In the genomic region with DNA sequence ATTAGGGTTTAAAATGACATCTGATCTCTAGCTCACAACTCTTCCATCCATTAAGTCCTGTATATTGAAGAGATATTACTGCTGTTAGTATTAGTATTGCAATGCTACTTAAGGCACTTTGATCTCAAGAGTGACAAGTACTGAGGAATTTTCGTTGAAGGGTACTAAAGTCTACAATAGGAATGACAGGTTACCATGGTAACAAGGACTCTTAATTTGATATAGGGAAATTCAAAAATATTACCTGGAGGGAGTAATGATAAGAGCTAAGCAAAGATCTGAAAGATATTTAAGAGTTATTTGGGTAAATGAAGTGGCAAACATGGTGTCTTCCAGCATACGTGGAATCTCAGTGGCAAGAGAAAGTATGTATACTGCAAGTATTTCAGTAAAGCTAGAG, we compare ENCODE assay signal across 17 cellular contexts.
DNase-seq lines count a peak whose midpoint lies in the region; ATAC-seq, FAIRE-seq and TF ChIP-seq lines count a peak whose summit lies in the region.
"Had no signal": no experiment of that assay in that cellular context is flagged by ENCODE, and none has a peak within 500 bp of the region (broad histone marks: within the 10 kb centered on the region; RNA-seq: fewer than 3 reads in every experiment).

No MANE protein-coding gene starts in this region.

- H2AFZ ChIP-seq in HepG2 (ENCODE audit: low read length) (no peak overlapping the region), GM12878 (ENCODE audit: control insufficient read depth, low read depth, low read length) (no peak overlapping the region)

- 0% methylated on average over 2 of the region's 2 CpGs for WGBS in HepG2 (ENCODE audit: low lambda C conversion rate)
- WGBS in right lobe of liver (ENCODE audit: insufficient coverage, low coverage, low lambda C conversion rate, missing lambda C conversion rate): 48% methylated on average over 2 of the region's 2 CpGs
- WGBS in GM12878 (ENCODE audit: insufficient coverage, insufficient replicate concordance, low lambda C conversion rate, missing lambda C conversion rate): 31% methylated on average over 2 of the region's 2 CpGs

- no peaks in the 10 kb centered on the region for H4K20me1 ChIP-seq in HepG2 (ENCODE audit: insufficient read depth, low read length)
- no peaks in the 10 kb centered on the region for H4K20me1 ChIP-seq in GM12878 (ENCODE audit: control insufficient read depth, insufficient read depth)
- H4K20me1 ChIP-seq: BLaER1 treated with 17β-estradiol and CSF1 and Interleukin-3, amounts not matched to agents 10 nM and 100 nM had no signal

- no TSS peak for BruUV-seq in HepG2 (replicated peaks; lab: Mats Ljungman, UMichigan)
- BruUV-seq in GM12878 (replicated peaks; lab: Mats Ljungman, UMichigan): no TSS peak

- no peak for TF ChIP-seq EP300 in HepG2 (IDR thresholded peaks at IDR 0.05; ENCODE audit: low read depth in 2 of 2, low read length in 2 of 2)
- no peak for TF ChIP-seq EP300 in HepG2 (CRISPR knock-in tag; IDR thresholded peaks at IDR 0.05; ENCODE audit: borderline replicate concordance)
- no peak for TF ChIP-seq EP300 in GM12878 (IDR thresholded peaks at IDR 0.05; ENCODE audit: borderline replicate concordance in 1 of 2, control insufficient read depth in 1 of 2, low read depth in 2 of 2, low read length in 2 of 2)

- TF ChIP-seq POLR2A in HepG2 (IDR thresholded peaks at IDR 0.05; ENCODE audit: insufficient read depth in 1 of 2, low read depth in 2 of 2, low read length in 2 of 2) (no peak), right lobe of liver (IDR thresholded peaks at IDR 0.05) (no peak), GM12878 (IDR thresholded peaks at IDR 0.05; ENCODE audit: low read depth, low read length) (no peak)

- in situ Hi-C loops in HepG2 (cut with HindIII; ENCODE audit: extremely low pct_ligation_motif_present, low pct_unique_long_range_greater_than_20kb) (no loop called here), GM12878 (cut with MboI) (no loop called here)

- H3K9me3 ChIP-seq in HepG2 (ENCODE audit: low read length): no peaks in the 10 kb centered on the region
- no peaks in the 10 kb centered on the region for H3K9me3 ChIP-seq in right lobe of liver
- H3K9me3 ChIP-seq in GM12878 (replicated peaks; ENCODE audit: control insufficient read depth, insufficient read depth, low read length): no peaks in the 10 kb centered on the region
- H3K9me3 ChIP-seq in left lung: no peaks in the 10 kb centered on the region
- no peaks in the 10 kb centered on the region for H3K9me3 ChIP-seq in CD4-positive, alpha-beta memory T cell (ENCODE audit: control insufficient read depth in 1 of 2, low read length in 2 of 2)
- H3K9me3 ChIP-seq: BLaER1 treated with 17β-estradiol and CSF1 and Interleukin-3, amounts not matched to agents 10 nM and 100 nM had no signal

- TF ChIP-seq RAD21 in HepG2 (CRISPR knock-in tag; IDR thresholded peaks at IDR 0.05): no peak
- TF ChIP-seq RAD21 in GM12878 (IDR thresholded peaks at IDR 0.05; ENCODE audit: insufficient read depth, low read depth, low read length): no peak

- ATAC-seq in HepG2 (no peak), right lobe of liver (no peak), GM12878 (no peak), left lung (peak; percentile 30)
- no peak for ATAC-seq in activated T-cell treated with anti-CD3 and anti-CD28 coated beads, Interleukin-2, amount 50 U/mL, for 4 hours

- H3K4me3 Mint-ChIP-seq in activated T-cell treated with anti-CD3 and anti-CD28 coated beads, Interleukin-2, amount 50 U/mL, for 4 hours: no peak overlapping the region
- H3K4me3 Mint-ChIP-seq in CD4-positive, alpha-beta memory T cell: no peak overlapping the region
- H3K4me3 Mint-ChIP-seq: CD4-positive, CD25-positive, alpha-beta regulatory T cell; H9 had no signal

- intact Hi-C loops in HepG2 (cut with micrococcal nuclease; ENCODE audit: unreplicated experiment): no loop called here
- intact Hi-C loops in right lobe of liver (cut with DNase I): no loop called here
- intact Hi-C loops in GM12878 (cut with micrococcal nuclease; ENCODE audit: unreplicated experiment): no loop called here
- intact Hi-C loops in left lung (cut with DNase I): no loop called here
- intact Hi-C loops in CD4-positive, alpha-beta memory T cell (cut with micrococcal nuclease): no loop called here

- H3K27me3 ChIP-seq in HepG2 (ENCODE audit: control insufficient read depth in 1 of 2, insufficient read depth in 2 of 2, low read length in 2 of 2) (no peaks in the 10 kb centered on the region; a peak in 1 of 5 replicates), right lobe of liver (no peaks in the 10 kb centered on the region), GM12878 (replicated peaks in 1 of 2; ENCODE audit: control insufficient read depth in 2 of 2, insufficient read depth in 2 of 2, low read length in 1 of 2) (no peaks in the 10 kb centered on the region), left lung (no peaks in the 10 kb centered on the region)
- no peaks in the 10 kb centered on the region for H3K27me3 ChIP-seq in CD4-positive, alpha-beta memory T cell (ENCODE audit: insufficient read depth, low read length)
- H3K27me3 ChIP-seq: BLaER1 treated with 17β-estradiol and CSF1 and Interleukin-3, amounts not matched to agents 10 nM and 100 nM had no signal

- CTCF ChIA-PET in HepG2 (lab: Yijun Ruan, JAX; ENCODE audit: low intra/inter-chr PET ratio, low total read pairs): no interaction called here
- CTCF ChIA-PET in GM12878 (lab: Yijun Ruan, JAX): no interaction called here
- CTCF ChIA-PET in CD4-positive, alpha-beta memory T cell (lab: Charles Lee; ENCODE audit: partially characterized antibody): no interaction called here

- no peaks in the 10 kb centered on the region for H3K79me2 ChIP-seq in HepG2 (ENCODE audit: insufficient read depth, low read length)
- H3K79me2 ChIP-seq in GM12878 (ENCODE audit: control insufficient read depth, insufficient read depth, low read length): no peaks in the 10 kb centered on the region

- no peaks in the 10 kb centered on the region for H3K9me3 Mint-ChIP-seq in activated T-cell treated with anti-CD3 and anti-CD28 coated beads, Interleukin-2, amount 50 U/mL, for 4 hours
- H3K9me3 Mint-ChIP-seq in CD4-positive, alpha-beta memory T cell: peaks cover 0 to 2% (median 0%) of the 10 kb centered on the region in 8 donors
- H3K9me3 Mint-ChIP-seq: H9 had no signal

- H3K27ac ChIP-seq in HepG2 (ENCODE audit: extremely low read length, insufficient read depth, low read length): no peak overlapping the region
- no peak overlapping the region for H3K27ac ChIP-seq in right lobe of liver
- no peak overlapping the region for H3K27ac ChIP-seq in GM12878 (ENCODE audit: control insufficient read depth, insufficient read depth)
- no peak overlapping the region for H3K27ac ChIP-seq in left lung
- H3K27ac ChIP-seq in CD4-positive, alpha-beta memory T cell (ENCODE audit: low read depth, low read length): no peak overlapping the region
- H3K27ac ChIP-seq: BLaER1 treated with 17β-estradiol and CSF1 and Interleukin-3, amounts not matched to agents 10 nM and 100 nM; HL-60 had no signal

- H3K4me1 Mint-ChIP-seq in activated T-cell treated with anti-CD3 and anti-CD28 coated beads, Interleukin-2, amount 50 U/mL, for 4 hours (ENCODE audit: low read depth): no peaks in the 10 kb centered on the region
- no peaks in the 10 kb centered on the region for H3K4me1 Mint-ChIP-seq in CD4-positive, alpha-beta memory T cell

- RAD21 ChIA-PET in GM12878 (lab: Charles Lee; ENCODE audit: unreplicated experiment): no interaction called here

- H3K4me1 ChIP-seq in HepG2 (ENCODE audit: insufficient read depth, low read length) (peaks cover 5% of the 10 kb centered on the region), right lobe of liver (no peaks in the 10 kb centered on the region), GM12878 (ENCODE audit: control insufficient read depth, insufficient read depth, low read length) (no peaks in the 10 kb centered on the region), left lung (no peaks in the 10 kb centered on the region)
- H3K4me1 ChIP-seq in CD4-positive, alpha-beta memory T cell (ENCODE audit: insufficient read depth, low read length): no peaks in the 10 kb centered on the region
- H3K4me1 ChIP-seq: BLaER1 treated with 17β-estradiol and CSF1 and Interleukin-3, amounts not matched to agents 10 nM and 100 nM had no signal

- no peaks in the 10 kb centered on the region for H3K36me3 Mint-ChIP-seq in activated T-cell treated with anti-CD3 and anti-CD28 coated beads, Interleukin-2, amount 50 U/mL, for 4 hours (ENCODE audit: insufficient read depth)
- H3K36me3 Mint-ChIP-seq in CD4-positive, alpha-beta memory T cell: no peaks in the 10 kb centered on the region
- H3K36me3 Mint-ChIP-seq: CD4-positive, CD25-positive, alpha-beta regulatory T cell had no signal

- peaks cover 2% of the 10 kb centered on the region for H3K27me3 Mint-ChIP-seq in activated T-cell treated with anti-CD3 and anti-CD28 coated beads, Interleukin-2, amount 50 U/mL, for 4 hours (ENCODE audit: low read depth)
- no peaks in the 10 kb centered on the region for H3K27me3 Mint-ChIP-seq in CD4-positive, alpha-beta memory T cell
- H3K27me3 Mint-ChIP-seq: CD4-positive, CD25-positive, alpha-beta regulatory T cell had no signal

- H3K27ac Mint-ChIP-seq in CD4-positive, alpha-beta memory T cell: no peak overlapping the region
- H3K27ac Mint-ChIP-seq: CD4-positive, CD25-positive, alpha-beta regulatory T cell had no signal

- TF ChIP-seq CTCF in HepG2 (CRISPR knock-in tag; IDR thresholded peaks at IDR 0.05) (no peak), right lobe of liver (IDR thresholded peaks at IDR 0.05) (no peak), GM12878 (IDR thresholded peaks at IDR 0.05 in 2 of 3, conservative IDR thresholded peaks at IDR 0.05 in 1 of 3; ENCODE audit: control insufficient read depth in 2 of 3, extremely low read depth in 1 of 3, insufficient read depth in 1 of 3, low read depth in 3 of 3, low read length in 3 of 3) (no peak), left lung (IDR thresholded peaks at IDR 0.05) (no peak)

- POLR2A ChIA-PET in HepG2 (lab: Yijun Ruan, JAX) (no interaction called here), GM12878 (lab: Charles Lee) (interaction anchor here (0.5 kb wide), 1 partner anchor 91 kb away, joined by 3 read pairs; no protein-coding TSS in a partner anchor)
- POLR2A ChIA-PET in CD4-positive, alpha-beta memory T cell (lab: Charles Lee; ENCODE audit: partially characterized antibody): no interaction called here

- H3K36me3 ChIP-seq in HepG2 (replicated peaks in 1 of 2; ENCODE audit: control insufficient read depth in 1 of 2, insufficient read depth in 2 of 2, low read length in 2 of 2): no peaks in the 10 kb centered on the region
- H3K36me3 ChIP-seq in right lobe of liver: no peaks in the 10 kb centered on the region
- H3K36me3 ChIP-seq in GM12878 (ENCODE audit: control insufficient read depth in 2 of 2, insufficient read depth in 2 of 2, low read length in 1 of 2): no peaks in the 10 kb centered on the region
- no peaks in the 10 kb centered on the region for H3K36me3 ChIP-seq in left lung
- no peaks in the 10 kb centered on the region for H3K36me3 ChIP-seq in CD4-positive, alpha-beta memory T cell (ENCODE audit: insufficient read depth, low read length)
- H3K36me3 ChIP-seq: BLaER1 treated with 17β-estradiol and CSF1 and Interleukin-3, amounts not matched to agents 10 nM and 100 nM had no signal

- DNase-seq in HepG2 (ENCODE audit: low spot score): no peak
- no peak for DNase-seq in right lobe of liver
- DNase-seq in GM12878 (ENCODE audit: low read depth, low spot score): no peak
- DNase-seq in left lung: no peak
- no peak for DNase-seq in activated T-cell treated with anti-CD3 and anti-CD28 coated beads, Interleukin-2, amount 50 U/mL, for 4 hours
- DNase-seq in COLO668 (lab: John Stamatoyannopoulos, UW; ENCODE audit: unreplicated experiment): no peak
- DNase-seq in CD4-positive, alpha-beta memory T cell: no peak
- DNase-seq: ACHN; CD4-positive, CD25-positive, alpha-beta regulatory T cell; DMS153; GF-D8; H9; IMR-90; KG1 had no signal

- SMC1A ChIA-PET in GM12878 (lab: Charles Lee; ENCODE audit: uncharacterized antibody, unreplicated experiment): interaction anchor here (1.2 kb wide), 1 partner anchor 9 kb away, joined by 3 read pairs; no protein-coding TSS in a partner anchor

- no peak for FAIRE-seq in HepG2 (lab: Jason Lieb, UNC)
- no peak for FAIRE-seq in GM12878 (lab: Jason Lieb, UNC)
- FAIRE-seq: D721Med had no signal

- H3K4me2 ChIP-seq in HepG2 (ENCODE audit: low read depth, low read length) (no peak overlapping the region), GM12878 (ENCODE audit: control insufficient read depth, insufficient read depth) (no peak overlapping the region)
- H3K4me2 ChIP-seq: BLaER1 treated with 17β-estradiol and CSF1 and Interleukin-3, amounts not matched to agents 10 nM and 100 nM had no signal

- H3K4me3 ChIP-seq in HepG2 (replicated peaks in 1 of 3; ENCODE audit: insufficient read depth in 1 of 3, low read depth in 2 of 3, low read length in 3 of 3) (no peak overlapping the region), right lobe of liver (no peak overlapping the region), GM12878 (no peak overlapping the region), left lung (no peak overlapping the region)
- no peak overlapping the region for H3K4me3 ChIP-seq in CD4-positive, alpha-beta memory T cell (ENCODE audit: low read length in 2 of 2)
- H3K4me3 ChIP-seq: BLaER1 treated with 17β-estradiol and CSF1 and Interleukin-3, amounts not matched to agents 10 nM and 100 nM had no signal

- no peak overlapping the region for H3K9ac ChIP-seq in HepG2 (ENCODE audit: insufficient read depth, low read depth, low read length)
- H3K9ac ChIP-seq in GM12878 (ENCODE audit: control insufficient read depth, insufficient read depth, low read length): no peak overlapping the region
- H3K9ac ChIP-seq: BLaER1 treated with 17β-estradiol and CSF1 and Interleukin-3, amounts not matched to agents 10 nM and 100 nM had no signal
